23 cellular contexts compared by ENCODE assay signal in genomic region chr6:152532556-152533422, GRCh38.
DNase-seq lines count a peak whose midpoint lies in the region; ATAC-seq, FAIRE-seq and TF ChIP-seq lines count a peak whose summit lies in the region.
"Had no signal": no experiment of that assay in that cellular context is flagged by ENCODE, and none has a peak within 500 bp of the region (broad histone marks: within the 10 kb centered on the region; RNA-seq: fewer than 3 reads in every experiment).

No MANE protein-coding gene starts in this region.

- no peak overlapping the region for H3K27ac Mint-ChIP-seq in activated naive CD8-positive, alpha-beta T cell treated with anti-CD3 and anti-CD28 coated beads, Interleukin-2, amount 50 U/mL, for 24 hours
- H3K27ac Mint-ChIP-seq: CD4-positive, CD25-positive, alpha-beta regulatory T cell; CD8-positive, alpha-beta memory T cell; HFFc6 had no signal

- H3K9me3 ChIP-seq in neutrophil = no peaks in the 10 kb centered on the region
- H3K9me3 ChIP-seq: BE2C had no signal

- H3K4me1 Mint-ChIP-seq in activated naive CD8-positive, alpha-beta T cell treated with anti-CD3 and anti-CD28 coated beads, Interleukin-2, amount 50 U/mL, for 24 hours = no peaks in the 10 kb centered on the region
- H3K4me1 Mint-ChIP-seq: CD4-positive, CD25-positive, alpha-beta regulatory T cell had no signal

- ATAC-seq in activated naive CD8-positive, alpha-beta T cell treated with anti-CD3 and anti-CD28 coated beads, Interleukin-2, amount 50 U/mL, for 24 hours = no peak
- no peak for ATAC-seq in HG03521 (IDR thresholded peaks at IDR 0.05; ENCODE audit: unreplicated experiment)
- ATAC-seq: HCT116, K562 had no signal

- H3K27me3 ChIP-seq in bronchial epithelial cell (ENCODE audit: control insufficient read depth, insufficient read depth, low read length) (no peaks in the 10 kb centered on the region), neutrophil (no peaks in the 10 kb centered on the region)
- H3K27me3 ChIP-seq: BE2C had no signal

- no peak overlapping the region for H3K4me3 Mint-ChIP-seq in activated naive CD8-positive, alpha-beta T cell treated with anti-CD3 and anti-CD28 coated beads, Interleukin-2, amount 50 U/mL, for 24 hours
- H3K4me3 Mint-ChIP-seq: CD4-positive, CD25-positive, alpha-beta regulatory T cell; CD8-positive, alpha-beta memory T cell; HFFc6 had no signal

- peaks cover 7% of the 10 kb centered on the region for H3K27me3 Mint-ChIP-seq in activated naive CD8-positive, alpha-beta T cell treated with anti-CD3 and anti-CD28 coated beads, Interleukin-2, amount 50 U/mL, for 24 hours

- peaks cover 10 to 28% of the 10 kb centered on the region in 2 experiments for H3K4me1 ChIP-seq in neutrophil (ENCODE audit: control insufficient read depth in 1 of 2, insufficient read depth in 1 of 2, low read depth in 1 of 2, low read length in 1 of 2)
- H3K4me1 ChIP-seq: BE2C had no signal

- TF ChIP-seq CTCF in bronchial epithelial cell (IDR thresholded peaks at IDR 0.05; ENCODE audit: insufficient read depth, low read length, severe bottlenecking) = no peak
- no peak for TF ChIP-seq CTCF in neutrophil (IDR thresholded peaks at IDR 0.05)

- H3K36me3 ChIP-seq in bronchial epithelial cell (ENCODE audit: control insufficient read depth, insufficient read depth, low read length) (no peaks in the 10 kb centered on the region), neutrophil (no peaks in the 10 kb centered on the region)
- H3K36me3 ChIP-seq: BE2C had no signal

- H3K9me3 Mint-ChIP-seq in activated naive CD8-positive, alpha-beta T cell treated with anti-CD3 and anti-CD28 coated beads, Interleukin-2, amount 50 U/mL, for 24 hours = peaks cover 4% of the 10 kb centered on the region
- H3K9me3 Mint-ChIP-seq: HFFc6 had no signal

- H3K27ac ChIP-seq in neutrophil = peak overlapping the region; percentile 58

- no peaks in the 10 kb centered on the region for H3K36me3 Mint-ChIP-seq in activated naive CD8-positive, alpha-beta T cell treated with anti-CD3 and anti-CD28 coated beads, Interleukin-2, amount 50 U/mL, for 24 hours (ENCODE audit: low read depth)
- H3K36me3 Mint-ChIP-seq: CD4-positive, CD25-positive, alpha-beta regulatory T cell; CD8-positive, alpha-beta memory T cell had no signal

- DNase-seq in DMS53 (lab: John Stamatoyannopoulos, UW) (peak; percentile 60), HT-29 (ENCODE audit: low spot score) (peak; percentile 55), bronchial epithelial cell (ENCODE audit: low read depth) (peak; percentile 33), NCI-H2227 (lab: John Stamatoyannopoulos, UW; ENCODE audit: unreplicated experiment) (no peak)
- DNase-seq in stimulated activated CD4-positive, alpha-beta T cell treated with anti-CD3 and anti-CD28 coated beads, Interleukin-2, amount 100 ng/mL, for 48 hours = no peak
- no peak for DNase-seq in activated naive CD8-positive, alpha-beta T cell treated with anti-CD3 and anti-CD28 coated beads, Interleukin-2, amount 50 U/mL, for 24 hours
- DNase-seq: ACHN; BE2C; C1 segment of cervical spinal cord; CD4-positive, CD25-positive, alpha-beta regulatory T cell; CD8-positive, alpha-beta memory T cell; COR-L47; DMS79 treated with DMSO at 0.1 percent for 48 hours; GF-D8; GOT3; H7; HFFc6; IMR-90 had no signal

- no peak for FAIRE-seq in bronchial epithelial cell (lab: Jason Lieb, UNC)
- FAIRE-seq: A204.1, K562 had no signal

- H3K4me3 ChIP-seq in bronchial epithelial cell (ENCODE audit: low read depth, low read length) = no peak overlapping the region
- H3K4me3 ChIP-seq in neutrophil (ENCODE audit: low read depth in 1 of 2, low read length in 1 of 2) = no peak overlapping the region
- H3K4me3 ChIP-seq: K562 had no signal

Comparison
In these comparisons a context has a peak if more than half of its experiments do, and no peak if none do; other contexts are left out.
1. DNase-seq: peak in DMS53 (single experiment), HT-29 (single experiment) and bronchial epithelial cell (single experiment); none in NCI-H2227 (single experiment), stimulated activated CD4-positive, alpha-beta T cell treated with anti-CD3 and anti-CD28 coated beads, Interleukin-2, amount 100 ng/mL, for 48 hours (0 of 2) and activated naive CD8-positive, alpha-beta T cell treated with anti-CD3 and anti-CD28 coated beads, Interleukin-2, amount 50 U/mL, for 24 hours (single experiment).